In the genomic region with DNA sequence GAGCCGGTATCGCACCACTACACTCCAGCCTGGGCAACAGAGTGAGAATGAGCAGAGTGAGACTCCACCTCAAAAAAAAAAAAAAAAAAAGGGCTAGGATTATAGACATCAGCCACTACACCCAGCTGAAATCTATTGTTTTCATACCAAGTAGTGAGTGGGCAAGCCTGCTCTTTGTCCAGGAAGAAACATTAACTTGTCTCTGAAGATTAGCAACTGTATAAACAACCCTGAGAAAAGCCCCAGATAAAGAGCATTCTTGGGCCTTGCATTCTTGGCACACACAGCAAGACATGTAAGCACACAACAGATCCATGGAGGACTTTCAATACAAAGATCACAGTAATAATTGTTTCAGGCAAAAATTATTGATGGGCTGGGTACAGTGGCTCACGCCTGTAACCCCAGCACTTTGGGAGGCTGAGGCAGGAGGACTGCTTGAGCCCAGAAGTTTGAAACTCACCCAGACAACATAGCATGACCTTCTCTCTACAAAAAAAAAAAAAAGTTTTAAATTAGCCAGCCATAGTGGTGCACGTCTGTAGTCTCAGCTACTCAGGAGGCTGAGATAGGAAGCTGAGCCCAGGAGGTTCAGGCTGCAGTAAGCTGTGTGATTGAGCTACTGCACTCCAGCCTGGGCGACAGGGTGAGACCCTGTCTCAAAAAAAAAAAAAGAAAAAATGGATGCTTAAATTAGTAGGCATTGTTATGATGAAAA, we compare ENCODE assay signal across 9 cellular contexts. TPM values are rescaled to one million over a fixed set of nuclear protein-coding genes. Genes with fewer than 3 reads are reported as not detected.
DNase-seq lines count a peak whose midpoint lies in the region; ATAC-seq and TF ChIP-seq lines count a peak whose summit lies in the region.
"Had no signal": no experiment of that assay in that cellular context is flagged by ENCODE, and none has a peak within 500 bp of the region (broad histone marks: within the 10 kb centered on the region; RNA-seq: fewer than 3 reads in every experiment).

No MANE protein-coding gene starts in this region.

- DNase-seq in HT-29 (ENCODE audit: low spot score) (peak; percentile 28), brain microvascular endothelial cell (peak; percentile 94), left colon (no peak), testis (peak; percentile 47), NOMO-1 (lab: John Stamatoyannopoulos, UW; ENCODE audit: unreplicated experiment in 2 of 2) (no peak), HuH-7 (ENCODE audit: low spot score) (no peak), C1 segment of cervical spinal cord (lab: John Stamatoyannopoulos, UW) (no peak)
- DNase-seq: hippocampal formation; stimulated activated CD4-positive, alpha-beta T cell treated with anti-CD3 and anti-CD28 coated beads, Interleukin-1b, Interleukin-23, amount 100 ng/mL, for 48 hours had no signal

- H3K9me3 ChIP-seq in testis = no peaks in the 10 kb centered on the region

- no peak for TF ChIP-seq POLR2A in testis (IDR thresholded peaks at IDR 0.05)

- intact Hi-C loops in left colon (cut with DNase I, micrococcal nuclease) = no loop called here
- intact Hi-C loops in testis (cut with DNase I; ENCODE audit: low total_unique reads) = no loop called here

- TF ChIP-seq CTCF in brain microvascular endothelial cell (IDR thresholded peaks at IDR 0.05; ENCODE audit: low read depth, low read length, missing control alignments) (no peak), testis (IDR thresholded peaks at IDR 0.05) (no peak)

- no peaks in the 10 kb centered on the region for H3K27me3 ChIP-seq in brain microvascular endothelial cell (replicated peaks)
- H3K27me3 ChIP-seq in testis = no peaks in the 10 kb centered on the region

- H3K4me3 ChIP-seq in brain microvascular endothelial cell (ENCODE audit: low read depth, low read length) (no peak overlapping the region), testis (no peak overlapping the region)

- peak; percentile 4 for ATAC-seq in left colon

- H3K27ac ChIP-seq in brain microvascular endothelial cell (peak overlapping the region; percentile 95), testis (peak overlapping the region; percentile 67 to 74)

- WGBS in testis, 2 donors = 24 to 34% methylated on average over 5 of the region's 5 CpGs

- H3K4me1 ChIP-seq in testis = peaks cover 35% of the 10 kb centered on the region

- in situ Hi-C loops in brain microvascular endothelial cell (cut with HindIII; ENCODE audit: low pct_ligation_motif_present, low sequenced_read_pairs) = no loop called here

- no peaks in the 10 kb centered on the region for H3K36me3 ChIP-seq in brain microvascular endothelial cell (replicated peaks)
- no peaks in the 10 kb centered on the region for H3K36me3 ChIP-seq in testis (ENCODE audit: low read depth, missing control alignments)

RNA-seq across cellular contexts. Expression of a gene that starts 4.4 kb away (rescaled TPM):
- 126 and 130 TPM in 2 replicates for total RNA-seq in HT-29 (2014; rRNA removed; shearing (Covaris generic))
- 10 to 100 TPM in 1 of 2 donors, 1 to 10 TPM in 1; 8.5 to 10.9 TPM for total RNA-seq in left colon
- total RNA-seq in testis = 10 to 100 TPM; 18.4 to 21.5 TPM
- polyA plus RNA-seq in testis (ENCODE audit: insufficient read depth, low read depth, low replicate concordance) = 16.6 TPM

RNA-seq across cellular contexts. Expression of a gene that starts 4.7 kb away (rescaled TPM):
- 278 and 294 TPM in 2 replicates for total RNA-seq in HT-29 (2014; rRNA removed; shearing (Covaris generic))
- total RNA-seq in left colon (10 to 100 TPM; 65.1 to 76.7 TPM), testis (10 to 100 TPM; 90.4 to 96.4 TPM)
- 103 TPM for polyA plus RNA-seq in testis (ENCODE audit: insufficient read depth, low read depth, low replicate concordance)

RNA-seq across cellular contexts. Expression of a gene that starts 17.2 kb away (rescaled TPM):
- total RNA-seq in HT-29 (2014; rRNA removed; shearing (Covaris generic)) = 142 and 147 TPM in 2 replicates
- 100 to 1,000 TPM in 1 of 2 donors, 10 to 100 TPM in 1; 96.5 to 100 TPM for total RNA-seq in left colon
- total RNA-seq in testis = 100 to 1,000 TPM in 1 of 2 donors, 10 to 100 TPM in 1; 84.8 to 107 TPM
- 83.3 TPM for polyA plus RNA-seq in testis (ENCODE audit: insufficient read depth, low read depth, low replicate concordance)

RNA-seq across cellular contexts. Expression of a gene that starts 45.9 kb away (rescaled TPM):
- total RNA-seq in HT-29 (2014; rRNA removed; shearing (Covaris generic)) = 1.5 and 1.7 TPM in 2 replicates
- 1 to 10 TPM in 1 of 2 donors, under 1 TPM in 1; 0.67 to 1.5 TPM for total RNA-seq in left colon
- 1 to 10 TPM; 1.5 to 2.8 TPM for total RNA-seq in testis
- polyA plus RNA-seq in testis (ENCODE audit: insufficient read depth, low read depth, low replicate concordance) = 2.1 TPM

RNA-seq across cellular contexts. Expression of a gene that starts 59.4 kb away (rescaled TPM):
- 856 and 1,027 TPM in 2 replicates for total RNA-seq in HT-29 (2014; rRNA removed; shearing (Covaris generic))
- total RNA-seq in left colon (100 to 1,000 TPM; 294 to 314 TPM), testis (100 to 1,000 TPM; 212 to 289 TPM)
- 321 TPM for polyA plus RNA-seq in testis (ENCODE audit: insufficient read depth, low read depth, low replicate concordance)

Comparison
In these comparisons a context has a peak if more than half of its experiments do, and no peak if none do; other contexts are left out.
1. DNase-seq: peak in HT-29 (single experiment), brain microvascular endothelial cell (single experiment) and testis (single experiment); none in left colon (0 of 2), NOMO-1 (0 of 2), HuH-7 (single experiment) and C1 segment of cervical spinal cord (0 of 14).